15 cellular contexts compared by ENCODE assay signal in genomic region chr15:98063871-98064270, GRCh38.
"Had no signal": no experiment of that assay in that cellular context is flagged by ENCODE, and none has a peak within 500 bp of the region (broad histone marks: within the 10 kb centered on the region; RNA-seq: fewer than 3 reads in every experiment).

No MANE protein-coding gene starts in this region.

- H3K4me1 Mint-ChIP-seq: stimulated activated naive B cell treated with anti-CD40 and anti-IgM and Interleukin-4, amounts not matched to agents 10 μg/mL and 1 μg/mL and 100 μg/mL, for 72 hours had no signal

- H3K9me3 Mint-ChIP-seq: activated T-helper 1 cell treated with anti-CD3 and anti-CD28 coated beads, Interleukin-12 subunit alpha, Interleukin-12 subunit beta, Interleukin-2, Interleukin-4 antibody, amounts not matched to agents 30 ng/mL and 10 ng/mL and 1 ng/mL, durations not matched to agents 14 hours and 24 hours and 36 hours had no signal

- DNase-seq: activated CD4-positive, alpha-beta memory T cell treated with anti-CD3 and anti-CD28 coated beads for 36 hours; activated CD4-positive, alpha-beta T cell treated with anti-CD3 and anti-CD28 coated beads for 4 hours; activated gamma-delta T cell treated with Interleukin-2 at 50 U/mL for 16 hours; activated T-cell treated with anti-CD3 and anti-CD28 coated beads for 4 hours; dorsolateral prefrontal cortex; hypothalamus; islet precursor cell; lower lobe of right lung; sigmoid colon; spleen; stimulated activated naive B cell treated with anti-CD40 and anti-IgM and Interleukin-4, amounts not matched to agents 10 μg/mL and 1 μg/mL and 100 μg/mL, for 72 hours had no signal

- H3K4me3 Mint-ChIP-seq: activated CD4-positive, alpha-beta memory T cell treated with anti-CD3 and anti-CD28 coated beads for 36 hours; activated T-helper 1 cell treated with anti-CD3 and anti-CD28 coated beads, Interleukin-12 subunit alpha, Interleukin-12 subunit beta, Interleukin-2, Interleukin-4 antibody, amounts not matched to agents 30 ng/mL and 10 ng/mL and 1 ng/mL, durations not matched to agents 14 hours and 24 hours and 36 hours; natural killer cell treated with Interleukin-12 subunit alpha and Interleukin-12 subunit beta and Interleukin-15 and Interleukin-18, amount 100 ng/mL, for 72 hours; stimulated activated naive B cell treated with anti-CD40 and anti-IgM and Interleukin-4, amounts not matched to agents 10 μg/mL and 1 μg/mL and 100 μg/mL, for 72 hours; WTC11 had no signal

- ATAC-seq: activated naive CD4-positive, alpha-beta T cell treated with anti-CD3 and anti-CD28 coated beads, Interleukin-2, amount 50 U/mL, for 72 hours; lower lobe of right lung; natural killer cell treated with Interleukin-12 subunit alpha and Interleukin-12 subunit beta and Interleukin-15 and Interleukin-18, amount 100 ng/mL, for 72 hours; stimulated activated naive B cell treated with anti-CD40 and anti-IgM and Interleukin-4, amounts not matched to agents 10 μg/mL and 1 μg/mL and 100 μg/mL, for 72 hours; WTC11 had no signal

- H3K36me3 Mint-ChIP-seq: activated CD4-positive, alpha-beta memory T cell treated with anti-CD3 and anti-CD28 coated beads for 36 hours had no signal

- H3K27ac Mint-ChIP-seq: activated CD4-positive, alpha-beta memory T cell treated with anti-CD3 and anti-CD28 coated beads for 36 hours; activated naive CD4-positive, alpha-beta T cell treated with anti-CD3 and anti-CD28 coated beads, Interleukin-2, amount 50 U/mL, for 72 hours; activated T-helper 1 cell treated with anti-CD3 and anti-CD28 coated beads, Interleukin-12 subunit alpha, Interleukin-12 subunit beta, Interleukin-2, Interleukin-4 antibody, amounts not matched to agents 30 ng/mL and 10 ng/mL and 1 ng/mL, durations not matched to agents 14 hours and 24 hours and 36 hours; natural killer cell treated with Interleukin-12 subunit alpha and Interleukin-12 subunit beta and Interleukin-15 and Interleukin-18, amount 100 ng/mL, for 72 hours; stimulated activated naive B cell treated with anti-CD40 and anti-IgM and Interleukin-4, amounts not matched to agents 10 μg/mL and 1 μg/mL and 100 μg/mL, for 72 hours; WTC11 had no signal
